In genomic region chr18:69885381-69885780, GRCh38 we compare ENCODE assay signal across 20 cellular contexts.
DNase-seq lines count a peak whose midpoint lies in the region; ATAC-seq, FAIRE-seq and TF ChIP-seq lines count a peak whose summit lies in the region.
"Had no signal": no experiment of that assay in that cellular context is flagged by ENCODE, and none has a peak within 500 bp of the region (broad histone marks: within the 10 kb centered on the region; RNA-seq: fewer than 3 reads in every experiment).

No MANE protein-coding gene starts in this region.

- H3K27me3 ChIP-seq in OCI-LY3 (ENCODE audit: low read depth, low read length), result no peaks in the 10 kb centered on the region
- H3K27me3 ChIP-seq: colonic mucosa, heart left ventricle, spleen, uterus had no signal

- peaks cover 27% of the 10 kb centered on the region for H3K36me3 Mint-ChIP-seq in T-helper 1 cell treated with Interleukin-12 subunit alpha and Interleukin-12 subunit beta and Interleukin-4 antibody, amounts not matched to agents 30 μg/mL and 1 μg/mL, for 36 hours (ENCODE audit: low read depth)
- H3K36me3 Mint-ChIP-seq in central memory CD8-positive, alpha-beta T cell (ENCODE audit: insufficient read depth), result peaks cover 4% of the 10 kb centered on the region

- H3K36me3 ChIP-seq in OCI-LY3 (replicated peaks; ENCODE audit: low read depth, low read length), result no peaks in the 10 kb centered on the region
- H3K36me3 ChIP-seq: colonic mucosa, heart left ventricle, spleen, uterus had no signal

- no peaks in the 10 kb centered on the region for H3K9me3 Mint-ChIP-seq in T-helper 1 cell treated with Interleukin-12 subunit alpha and Interleukin-12 subunit beta and Interleukin-4 antibody, amounts not matched to agents 30 μg/mL and 1 μg/mL, for 36 hours
- no peaks in the 10 kb centered on the region for H3K9me3 Mint-ChIP-seq in central memory CD8-positive, alpha-beta T cell

- no peaks in the 10 kb centered on the region for H3K9me3 ChIP-seq in OCI-LY3 (ENCODE audit: insufficient read depth, low read length)
- H3K9me3 ChIP-seq: colonic mucosa, heart left ventricle, spleen, uterus had no signal

- peak overlapping the region; percentile 71 for H3K4me3 Mint-ChIP-seq in T-helper 1 cell treated with Interleukin-12 subunit alpha and Interleukin-12 subunit beta and Interleukin-4 antibody, amounts not matched to agents 30 μg/mL and 1 μg/mL, for 36 hours
- peak overlapping the region; percentile 64 for H3K4me3 Mint-ChIP-seq in central memory CD8-positive, alpha-beta T cell

- H3K27me3 Mint-ChIP-seq in T-helper 1 cell treated with Interleukin-12 subunit alpha and Interleukin-12 subunit beta and Interleukin-4 antibody, amounts not matched to agents 30 μg/mL and 1 μg/mL, for 36 hours (ENCODE audit: low read depth), result no peaks in the 10 kb centered on the region
- no peaks in the 10 kb centered on the region for H3K27me3 Mint-ChIP-seq in central memory CD8-positive, alpha-beta T cell

- H3K4me3 ChIP-seq in OCI-LY3 (ENCODE audit: low read length), result peak overlapping the region; percentile 72
- H3K4me3 ChIP-seq: colonic mucosa, heart left ventricle, spleen, uterus had no signal

- H4K20me1 ChIP-seq in OCI-LY3 (ENCODE audit: insufficient read depth, low read length), result no peaks in the 10 kb centered on the region

- peak; percentile 66 for FAIRE-seq in D721Med (lab: Jason Lieb, UNC)
- FAIRE-seq: G401.6 had no signal

- H3K79me2 ChIP-seq in OCI-LY3 (ENCODE audit: low read length), result no peaks in the 10 kb centered on the region

- H3K27ac Mint-ChIP-seq in T-helper 1 cell treated with Interleukin-12 subunit alpha and Interleukin-12 subunit beta and Interleukin-4 antibody, amounts not matched to agents 30 μg/mL and 1 μg/mL, for 36 hours, result peak overlapping the region; percentile 98
- H3K27ac Mint-ChIP-seq in central memory CD8-positive, alpha-beta T cell (ENCODE audit: low read depth), result peak overlapping the region; percentile 49

- H2AFZ ChIP-seq in OCI-LY3 (ENCODE audit: low read depth, low read length), result peak overlapping the region; percentile 49

- H3K4me1 Mint-ChIP-seq in T-helper 1 cell treated with Interleukin-12 subunit alpha and Interleukin-12 subunit beta and Interleukin-4 antibody, amounts not matched to agents 30 μg/mL and 1 μg/mL, for 36 hours (ENCODE audit: low read depth), result peaks cover 63% of the 10 kb centered on the region
- H3K4me1 Mint-ChIP-seq in central memory CD8-positive, alpha-beta T cell, result peaks cover 34% of the 10 kb centered on the region

- TF ChIP-seq CTCF in D721Med (IDR thresholded peaks at IDR 0.05; ENCODE audit: insufficient read depth, missing control alignments), result no peak
- no peak for TF ChIP-seq CTCF in OCI-LY3 (IDR thresholded peaks at IDR 0.05; ENCODE audit: low read depth, low read length)
- TF ChIP-seq CTCF in GM10266 (IDR thresholded peaks at IDR 0.05; ENCODE audit: control insufficient read depth, insufficient read depth, low read depth, missing control alignments), result no peak

- H3K4me1 ChIP-seq in OCI-LY3 (ENCODE audit: low read length), result peaks cover 50% of the 10 kb centered on the region
- H3K4me1 ChIP-seq: colonic mucosa had no signal

- H3K4me2 ChIP-seq in OCI-LY3 (ENCODE audit: low read length), result peak overlapping the region; percentile 85

- no peak for ATAC-seq in central memory CD8-positive, alpha-beta T cell (replicated peaks; ENCODE audit: extremely low read depth, poor library complexity, severe bottlenecking)
- no peak for ATAC-seq in HG03108 (IDR thresholded peaks at IDR 0.05; ENCODE audit: unreplicated experiment)
- ATAC-seq: left ventricle myocardium superior had no signal

- H3K9ac ChIP-seq in OCI-LY3 (ENCODE audit: low read length), result peak overlapping the region; percentile 54

- peak overlapping the region; percentile 71 for H3K27ac ChIP-seq in OCI-LY3 (ENCODE audit: low read length)
- H3K27ac ChIP-seq: colonic mucosa, heart left ventricle, uterus had no signal

- DNase-seq in T-helper 1 cell (no peak), D721Med (ENCODE audit: insufficient read length, low spot score) (no peak), DMS 273 treated with DMSO at 0.1 percent for 48 hours (lab: John Stamatoyannopoulos, UW) (no peak), GM10266 (ENCODE audit: extremely low spot score) (no peak)
- DNase-seq in central memory CD8-positive, alpha-beta T cell (ENCODE audit: low spot score in 2 of 2), result no peak
- DNase-seq: 8988T, activated gamma-delta T cell, colonic mucosa, heart left ventricle, left ventricle myocardium superior, NCI-H1092 treated with DMSO at 0.1 percent for 48 hours, NCI-H510A, nucleus accumbens, retina, spleen, uterus had no signal
